In the genomic region with DNA sequence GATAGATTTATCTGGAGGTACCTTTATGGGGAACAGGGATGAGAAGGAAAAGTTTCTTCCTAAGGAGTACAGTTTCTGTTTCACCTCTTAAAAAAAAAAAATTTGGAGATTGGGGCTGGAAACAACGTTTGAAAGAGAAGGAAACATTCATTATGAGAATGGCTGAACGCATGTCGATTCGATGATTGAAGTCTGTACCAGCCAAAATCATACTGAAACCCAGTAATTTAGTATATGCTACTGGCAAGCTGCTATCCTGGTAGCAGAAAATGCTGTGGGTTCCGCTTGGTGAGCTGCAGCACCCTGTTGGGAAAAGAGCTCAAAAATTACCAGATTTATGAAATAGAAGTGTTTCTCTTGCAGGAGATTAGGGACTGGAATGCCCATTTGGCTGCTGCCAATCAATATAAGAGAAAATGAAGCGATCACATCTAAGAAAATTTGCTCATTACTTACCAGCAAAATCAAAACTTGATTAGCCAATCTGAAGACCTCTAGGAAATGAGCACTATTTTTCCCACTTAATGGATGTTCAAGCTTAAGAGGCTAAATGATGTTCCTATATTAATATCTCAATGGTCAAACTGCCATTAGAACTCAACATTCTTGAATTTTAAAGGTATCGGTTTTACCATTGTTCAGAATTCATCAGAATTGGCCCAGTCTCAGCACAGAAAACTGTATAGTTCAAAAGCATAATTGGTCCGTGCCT, we compare ENCODE assay signal across 8 cellular contexts. TPM values are rescaled to one million over a fixed set of nuclear protein-coding genes. Genes with fewer than 3 reads are reported as not detected.
DNase-seq lines count a peak whose midpoint lies in the region; ATAC-seq and TF ChIP-seq lines count a peak whose summit lies in the region.

No MANE protein-coding gene starts in this region.

- no peak for TF ChIP-seq POLR2A in prostate gland (IDR thresholded peaks at IDR 0.05)

- H3K27me3 ChIP-seq in RWPE2 (ENCODE audit: insufficient read depth, poor library complexity, severe bottlenecking) (no peaks in the 10 kb centered on the region), prostate gland (replicated peaks; ENCODE audit: insufficient read depth) (no peaks in the 10 kb centered on the region)

- H3K36me3 ChIP-seq in RWPE2 (ENCODE audit: low read depth): peaks cover 32% of the 10 kb centered on the region
- H3K36me3 ChIP-seq in prostate gland: no peaks in the 10 kb centered on the region

- ATAC-seq in HG02588 (IDR thresholded peaks at IDR 0.05; ENCODE audit: unreplicated experiment) (peak; percentile 36), RWPE2 (ENCODE audit: low read depth) (no peak)

- H3K4me3 ChIP-seq in RWPE2 (ENCODE audit: severe bottlenecking): peak overlapping the region; percentile 83
- peak overlapping the region; percentile 96 to 98 for H3K4me3 ChIP-seq in prostate gland

- intact Hi-C loops in prostate gland (cut with DNase I): loop anchor here (2.0 kb wide), 1 partner anchor 22 kb away; no protein-coding TSS in a partner anchor

- WGBS in prostate gland: 14% methylated on average over 8 of the region's 8 CpGs

- H3K27ac ChIP-seq in RWPE2 (ENCODE audit: poor library complexity, severe bottlenecking) (peak overlapping the region; percentile 95), epithelial cell of prostate (peak overlapping the region; percentile 96), prostate gland (peak overlapping the region; percentile 94 to 97)

- DNase-seq in DMS53 (lab: John Stamatoyannopoulos, UW) (peak; percentile 55), DMS53 treated with DMSO at 0.1 percent for 48 hours (lab: John Stamatoyannopoulos, UW; ENCODE audit: unreplicated experiment) (no peak), RWPE2 (ENCODE audit: low spot score) (no peak), epithelial cell of prostate (ENCODE audit: low read depth, low spot score) (no peak), prostate gland (ENCODE audit: low spot score) (no peak), NCI-H446 (lab: John Stamatoyannopoulos, UW) (no peak), occipital lobe (lab: John Stamatoyannopoulos, UW) (no peak)

- peaks cover 36% of the 10 kb centered on the region for H3K4me1 ChIP-seq in RWPE2 (ENCODE audit: insufficient read depth, poor library complexity, severe bottlenecking)
- no peaks in the 10 kb centered on the region for H3K4me1 ChIP-seq in prostate gland (replicated peaks)

- H3K9me3 ChIP-seq in RWPE2 (ENCODE audit: severe bottlenecking) (no peaks in the 10 kb centered on the region), prostate gland (no peaks in the 10 kb centered on the region)

- TF ChIP-seq CTCF in RWPE2 (IDR thresholded peaks at IDR 0.05; ENCODE audit: poor library complexity, severe bottlenecking): no peak
- TF ChIP-seq CTCF in prostate gland (IDR thresholded peaks at IDR 0.05): no peak

RNA-seq across cellular contexts. Expression of gene ITGB1, which starts 1.1 kb away (rescaled TPM):
- total RNA-seq in prostate gland (100 to 1,000 TPM; 246 to 293 TPM), occipital lobe (102 TPM)
